10 cellular contexts compared by ENCODE assay signal in genomic region chr5:175873090-175873454, GRCh38. TPM values are rescaled to one million over a fixed set of nuclear protein-coding genes. Genes with fewer than 3 reads are reported as not detected.
DNase-seq lines count a peak whose midpoint lies in the region; ATAC-seq, FAIRE-seq and TF ChIP-seq lines count a peak whose summit lies in the region.
"Had no signal": no experiment of that assay in that cellular context is flagged by ENCODE, and none has a peak within 500 bp of the region (broad histone marks: within the 10 kb centered on the region; RNA-seq: fewer than 3 reads in every experiment).

No MANE protein-coding gene starts in this region.

- FAIRE-seq in H54 (lab: Jason Lieb, UNC) (no peak), urothelium cell line (lab: Jason Lieb, UNC) (no peak)

- H3K9me3 Mint-ChIP-seq in activated T-cell treated with anti-CD3 and anti-CD28 coated beads, Interleukin-2, amount 50 U/mL, for 72 hours, result no peaks in the 10 kb centered on the region
- no peaks in the 10 kb centered on the region for H3K9me3 Mint-ChIP-seq in stimulated activated naive B cell treated with anti-CD40 and anti-IgM and Interleukin-4, amounts not matched to agents 10 μg/mL and 1 μg/mL and 100 μg/mL, for 72 hours

- H3K27me3 Mint-ChIP-seq in activated T-cell treated with anti-CD3 and anti-CD28 coated beads, Interleukin-2, amount 50 U/mL, for 72 hours (ENCODE audit: low read depth), result peaks cover 59% of the 10 kb centered on the region
- H3K27me3 Mint-ChIP-seq in stimulated activated naive B cell treated with anti-CD40 and anti-IgM and Interleukin-4, amounts not matched to agents 10 μg/mL and 1 μg/mL and 100 μg/mL, for 72 hours, result peaks cover 64 to 87% of the 10 kb centered on the region in 2 donors

- TF ChIP-seq POLR2A in H54 (IDR thresholded peaks at IDR 0.05; ENCODE audit: low read depth, low read length), result no peak

- H3K36me3 Mint-ChIP-seq in activated T-cell treated with anti-CD3 and anti-CD28 coated beads, Interleukin-2, amount 50 U/mL, for 72 hours (ENCODE audit: insufficient read depth in 2 of 2), result peaks cover 2% of the 10 kb centered on the region in 2 donors
- H3K36me3 Mint-ChIP-seq in stimulated activated naive B cell treated with anti-CD40 and anti-IgM and Interleukin-4, amounts not matched to agents 10 μg/mL and 1 μg/mL and 100 μg/mL, for 72 hours, result peaks cover 4% of the 10 kb centered on the region in 2 donors

- no peak for ATAC-seq in activated T-cell treated with anti-CD3 and anti-CD28 coated beads, Interleukin-2, amount 50 U/mL, for 72 hours (replicated peaks in 1 of 2)
- ATAC-seq in stimulated activated naive B cell treated with anti-CD40 and anti-IgM and Interleukin-4, amounts not matched to agents 10 μg/mL and 1 μg/mL and 100 μg/mL, for 72 hours (replicated peaks), result no peak
- no peak for ATAC-seq in GM21360 (IDR thresholded peaks at IDR 0.05; ENCODE audit: unreplicated experiment)

- H3K27ac Mint-ChIP-seq in activated T-cell treated with anti-CD3 and anti-CD28 coated beads, Interleukin-2, amount 50 U/mL, for 72 hours, result no peak overlapping the region
- H3K27ac Mint-ChIP-seq in stimulated activated naive B cell treated with anti-CD40 and anti-IgM and Interleukin-4, amounts not matched to agents 10 μg/mL and 1 μg/mL and 100 μg/mL, for 72 hours, result no peak overlapping the region

- peak overlapping the region; percentile 69 for H3K27ac ChIP-seq in cingulate gyrus (ENCODE audit: low read depth, low read length)

- DNase-seq in activated T-cell treated with anti-CD3 and anti-CD28 coated beads, Interleukin-2, amount 50 U/mL, for 72 hours, result peak; percentile 16 to 18
- no peak for DNase-seq in activated T-cell treated with anti-CD3 and anti-CD28 coated beads, Interleukin-2, amount 50 U/mL, for 1 hour
- DNase-seq in NCI-H345 (lab: John Stamatoyannopoulos, UW), result peak; percentile 56
- DNase-seq in stimulated activated naive B cell treated with anti-CD40 and anti-IgM and Interleukin-4, amounts not matched to agents 10 μg/mL and 1 μg/mL and 100 μg/mL, for 72 hours, result no peak
- DNase-seq in H54 (ENCODE audit: insufficient read length, low spot score), result no peak
- DNase-seq in urothelium cell line (ENCODE audit: low spot score), result no peak
- DNase-seq: hippocampal formation had no signal

- H3K4me3 Mint-ChIP-seq in activated T-cell treated with anti-CD3 and anti-CD28 coated beads, Interleukin-2, amount 50 U/mL, for 72 hours, result peak overlapping the region in 1 of 2 donors; percentile 65
- H3K4me3 Mint-ChIP-seq in stimulated activated naive B cell treated with anti-CD40 and anti-IgM and Interleukin-4, amounts not matched to agents 10 μg/mL and 1 μg/mL and 100 μg/mL, for 72 hours, result peak overlapping the region; percentile 11 to 33

- peaks cover 11% of the 10 kb centered on the region for H3K4me1 Mint-ChIP-seq in activated T-cell treated with anti-CD3 and anti-CD28 coated beads, Interleukin-2, amount 50 U/mL, for 72 hours (ENCODE audit: low read depth)
- peaks cover 9 to 20% of the 10 kb centered on the region in 2 donors for H3K4me1 Mint-ChIP-seq in stimulated activated naive B cell treated with anti-CD40 and anti-IgM and Interleukin-4, amounts not matched to agents 10 μg/mL and 1 μg/mL and 100 μg/mL, for 72 hours

RNA-seq across cellular contexts. Expression of gene CPLX2, which starts 1.7 kb away (rescaled TPM):
- not detected for total RNA-seq in activated T-cell treated with anti-CD3 and anti-CD28 coated beads, Interleukin-2, amount 50 U/mL, for 72 hours
- total RNA-seq: activated CD8-positive, alpha-beta memory T cell treated with anti-CD3 and anti-CD28 coated beads for 36 hours had no signal

Comparison
In these comparisons a context has a peak if more than half of its experiments do, and no peak if none do; other contexts are left out.
1. DNase-seq: peak in activated T-cell treated with anti-CD3 and anti-CD28 coated beads, Interleukin-2, amount 50 U/mL, for 72 hours (2 of 2) and NCI-H345 (single experiment); none in activated T-cell treated with anti-CD3 and anti-CD28 coated beads, Interleukin-2, amount 50 U/mL, for 1 hour (single experiment), stimulated activated naive B cell treated with anti-CD40 and anti-IgM and Interleukin-4, amounts not matched to agents 10 μg/mL and 1 μg/mL and 100 μg/mL, for 72 hours (single experiment), H54 (single experiment) and urothelium cell line (single experiment).